ENCODE assay signal across 14 cellular contexts in the genomic region with DNA sequence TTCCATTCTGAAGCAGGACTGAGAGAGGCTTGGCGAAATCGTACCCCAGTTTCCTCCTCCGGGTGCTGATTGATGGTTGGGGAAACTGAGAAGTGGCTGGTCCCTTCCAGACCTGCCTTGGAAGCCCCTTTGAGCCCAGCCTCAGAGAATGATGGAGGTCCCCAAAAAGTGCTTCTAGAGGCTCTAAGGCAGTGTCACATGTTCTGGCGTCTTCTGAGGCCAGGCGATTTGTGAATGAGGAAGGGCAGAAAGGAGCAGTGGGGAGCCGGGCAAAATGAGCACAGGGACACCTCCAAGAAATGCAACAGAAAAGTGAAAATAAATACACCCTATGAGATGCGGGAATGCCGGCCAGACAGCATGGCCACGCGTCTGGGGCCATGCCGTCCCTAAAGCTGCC. TPM values are rescaled to one million over a fixed set of nuclear protein-coding genes. Genes with fewer than 3 reads are reported as not detected.
DNase-seq lines count a peak whose midpoint lies in the region; ATAC-seq and TF ChIP-seq lines count a peak whose summit lies in the region.
"Had no signal": no experiment of that assay in that cellular context is flagged by ENCODE, and none has a peak within 500 bp of the region (broad histone marks: within the 10 kb centered on the region; RNA-seq: fewer than 3 reads in every experiment).

No MANE protein-coding gene starts in this region.

- BruUV-seq in A673 (replicated peaks; lab: Mats Ljungman, UMichigan) = no TSS peak

- no peaks in the 10 kb centered on the region for H3K27me3 ChIP-seq in Peyer's patch
- peaks cover 2% of the 10 kb centered on the region for H3K27me3 ChIP-seq in A673 (replicated peaks; ENCODE audit: insufficient read depth, low read depth, low read length, poor library complexity)
- H3K27me3 ChIP-seq: uterus had no signal

- peak overlapping the region in 3 of 4 donors; percentile 63 to 75 (median 72) for H3K27ac ChIP-seq in Peyer's patch
- no peak overlapping the region for H3K27ac ChIP-seq in A673 (ENCODE audit: low read depth, low read length, poor library complexity, severe bottlenecking)
- H3K27ac ChIP-seq: left ventricle myocardium inferior, uterus had no signal

- intact Hi-C loops in A673 (cut with micrococcal nuclease; ENCODE audit: unreplicated experiment) = no loop called here

- no peaks in the 10 kb centered on the region for H3K9me3 Mint-ChIP-seq in activated T-cell treated with anti-CD3 and anti-CD28 coated beads, Interleukin-2, amount 50 U/mL, for 4 hours
- no peaks in the 10 kb centered on the region for H3K9me3 Mint-ChIP-seq in central memory CD8-positive, alpha-beta T cell
- no peaks in the 10 kb centered on the region for H3K9me3 Mint-ChIP-seq in stimulated activated effector memory CD8-positive, alpha-beta T cell treated with anti-CD3 and anti-CD28 coated beads, Interleukin-12 subunit alpha, Interleukin-12 subunit beta, amount 100 ng/mL, for 72 hours

- ATAC-seq in activated T-cell treated with anti-CD3 and anti-CD28 coated beads, Interleukin-2, amount 50 U/mL, for 4 hours = no peak
- no peak for ATAC-seq in central memory CD8-positive, alpha-beta T cell (replicated peaks; ENCODE audit: extremely low read depth, poor library complexity, severe bottlenecking)
- ATAC-seq in stimulated activated effector memory CD8-positive, alpha-beta T cell treated with anti-CD3 and anti-CD28 coated beads, Interleukin-12 subunit alpha, Interleukin-12 subunit beta, amount 100 ng/mL, for 72 hours = no peak
- no peak for ATAC-seq in HG03565 (IDR thresholded peaks at IDR 0.05; ENCODE audit: unreplicated experiment)
- ATAC-seq: heart right ventricle had no signal

- peaks cover 3% of the 10 kb centered on the region for H3K27me3 Mint-ChIP-seq in activated T-cell treated with anti-CD3 and anti-CD28 coated beads, Interleukin-2, amount 50 U/mL, for 4 hours (ENCODE audit: low read depth)
- peaks cover 44% of the 10 kb centered on the region for H3K27me3 Mint-ChIP-seq in central memory CD8-positive, alpha-beta T cell

- no peak for DNase-seq in activated T-cell treated with anti-CD3 and anti-CD28 coated beads, Interleukin-2, amount 50 U/mL, for 4 hours
- DNase-seq in activated T-cell treated with anti-CD3 and anti-CD28 coated beads for 4 hours (no peak), Peyer's patch (no peak), A673 (ENCODE audit: low spot score) (no peak), NCI-H748 treated with DMSO at 0.1 percent for 48 hours (lab: John Stamatoyannopoulos, UW) (no peak)
- DNase-seq in central memory CD8-positive, alpha-beta T cell (ENCODE audit: low spot score in 2 of 2) = no peak
- no peak for DNase-seq in stimulated activated effector memory CD8-positive, alpha-beta T cell treated with anti-CD3 and anti-CD28 coated beads, Interleukin-12 subunit alpha, Interleukin-12 subunit beta, amount 100 ng/mL, for 72 hours (ENCODE audit: low spot score in 2 of 2)
- DNase-seq: AML-193, caudate nucleus, heart right ventricle, left ventricle myocardium inferior, uterus had no signal

- no peaks in the 10 kb centered on the region for H3K36me3 ChIP-seq in Peyer's patch
- H3K36me3 ChIP-seq in A673 (ENCODE audit: insufficient read depth, low read length, poor library complexity, severe bottlenecking) = no peaks in the 10 kb centered on the region
- H3K36me3 ChIP-seq: HAP-1, left ventricle myocardium inferior, uterus had no signal

- H3K4me3 ChIP-seq in Peyer's patch = peak overlapping the region in 2 of 4 donors; percentile 62
- no peak overlapping the region for H3K4me3 ChIP-seq in A673 (ENCODE audit: low read depth, low read length, poor library complexity, severe bottlenecking)
- H3K4me3 ChIP-seq: HAP-1, left ventricle myocardium inferior, uterus had no signal

- no peak for TF ChIP-seq POLR2A in Peyer's patch (IDR thresholded peaks at IDR 0.05)

- H3K4me1 Mint-ChIP-seq in activated T-cell treated with anti-CD3 and anti-CD28 coated beads, Interleukin-2, amount 50 U/mL, for 4 hours (ENCODE audit: low read depth) = peaks cover 49% of the 10 kb centered on the region
- H3K4me1 Mint-ChIP-seq in central memory CD8-positive, alpha-beta T cell = peaks cover 28% of the 10 kb centered on the region
- peaks cover 80% of the 10 kb centered on the region for H3K4me1 Mint-ChIP-seq in stimulated activated effector memory CD8-positive, alpha-beta T cell treated with anti-CD3 and anti-CD28 coated beads, Interleukin-12 subunit alpha, Interleukin-12 subunit beta, amount 100 ng/mL, for 72 hours

- H3K36me3 Mint-ChIP-seq in activated T-cell treated with anti-CD3 and anti-CD28 coated beads, Interleukin-2, amount 50 U/mL, for 4 hours (ENCODE audit: insufficient read depth) = peaks cover 22% of the 10 kb centered on the region
- H3K36me3 Mint-ChIP-seq in central memory CD8-positive, alpha-beta T cell (ENCODE audit: insufficient read depth) = peaks cover 2% of the 10 kb centered on the region
- H3K36me3 Mint-ChIP-seq in stimulated activated effector memory CD8-positive, alpha-beta T cell treated with anti-CD3 and anti-CD28 coated beads, Interleukin-12 subunit alpha, Interleukin-12 subunit beta, amount 100 ng/mL, for 72 hours = peaks cover 43% of the 10 kb centered on the region

- H3K9me3 ChIP-seq in Peyer's patch (no peaks in the 10 kb centered on the region), A673 (ENCODE audit: low read depth, low read length, poor library complexity, severe bottlenecking) (no peaks in the 10 kb centered on the region)
- H3K9me3 ChIP-seq: HAP-1, heart right ventricle, left ventricle myocardium inferior, uterus had no signal

- CTCF ChIA-PET in A673 (lab: Charles Lee) = no interaction called here

- no peak for TF ChIP-seq CTCF in Peyer's patch (IDR thresholded peaks at IDR 0.05)
- no peak for TF ChIP-seq CTCF in A673 (conservative IDR thresholded peaks at IDR 0.05; ENCODE audit: low read depth, low read length)

- POLR2A ChIA-PET in A673 (lab: Charles Lee; ENCODE audit: low non-redundant PET) = no interaction called here

- H3K4me1 ChIP-seq in Peyer's patch = peaks cover 2 to 46% (median 5%) of the 10 kb centered on the region in 4 donors
- peaks cover 14% of the 10 kb centered on the region for H3K4me1 ChIP-seq in A673 (ENCODE audit: insufficient read depth, low read length, poor library complexity, severe bottlenecking)

- no peak overlapping the region for H3K27ac Mint-ChIP-seq in central memory CD8-positive, alpha-beta T cell (ENCODE audit: low read depth)
- H3K27ac Mint-ChIP-seq in stimulated activated effector memory CD8-positive, alpha-beta T cell treated with anti-CD3 and anti-CD28 coated beads, Interleukin-12 subunit alpha, Interleukin-12 subunit beta, amount 100 ng/mL, for 72 hours = peak overlapping the region; percentile 90

- H3K4me3 Mint-ChIP-seq in activated T-cell treated with anti-CD3 and anti-CD28 coated beads, Interleukin-2, amount 50 U/mL, for 4 hours = peak overlapping the region; percentile 92
- H3K4me3 Mint-ChIP-seq in central memory CD8-positive, alpha-beta T cell = peak overlapping the region; percentile 77
- peak overlapping the region; percentile 96 for H3K4me3 Mint-ChIP-seq in stimulated activated effector memory CD8-positive, alpha-beta T cell treated with anti-CD3 and anti-CD28 coated beads, Interleukin-12 subunit alpha, Interleukin-12 subunit beta, amount 100 ng/mL, for 72 hours

RNA-seq across cellular contexts. Expression of a gene that starts 1.0 kb away (rescaled TPM):
- total RNA-seq in activated T-cell treated with anti-CD3 and anti-CD28 coated beads, Interleukin-2, amount 50 U/mL, for 4 hours = 100 to 1,000 TPM; 226 to 440 (median 307) TPM
- total RNA-seq in Peyer's patch = 10 to 100 TPM in 2 of 4 donors, 1 to 10 TPM in 2; 7.4 to 19.3 (median 10.6) TPM
- 0.24 and 0.59 TPM in 2 replicates for total RNA-seq in A673 (2021)

RNA-seq across cellular contexts. Expression of a gene that starts 19.1 kb away (rescaled TPM):
- 10 to 100 TPM; 18.4 to 30.7 (median 22.2) TPM for total RNA-seq in activated T-cell treated with anti-CD3 and anti-CD28 coated beads, Interleukin-2, amount 50 U/mL, for 4 hours
- not detected for total RNA-seq in Peyer's patch
- total RNA-seq in A673 (2021) = not detected in 2 replicates
- total RNA-seq: left ventricle myocardium inferior had no signal

RNA-seq across cellular contexts. Expression of a gene that starts 41.7 kb away (rescaled TPM):
- 1 to 10 TPM; 1.1 to 2.9 (median 2.4) TPM for total RNA-seq in activated T-cell treated with anti-CD3 and anti-CD28 coated beads, Interleukin-2, amount 50 U/mL, for 4 hours
- total RNA-seq in Peyer's patch = 10 to 100 TPM in 1 of 4 donors, 1 to 10 TPM in 3; 1.8 to 11.6 (median 6.0) TPM
- total RNA-seq in A673 (2021) = 2.0 and 5.5 TPM in 2 replicates

Comparison
In these comparisons a context has a peak if more than half of its experiments do, and no peak if none do; other contexts are left out.
1. RNA of a gene that starts 1.0 kb away (total RNA-seq): 226 to 440 TPM in activated T-cell treated with anti-CD3 and anti-CD28 coated beads, Interleukin-2, amount 50 U/mL, for 4 hours; 7.4 to 19.3 TPM in Peyer's patch and 0.24 to 0.59 TPM in A673; every median in the first group is over 10 times any median in the second.
2. RNA of a gene that starts 19.1 kb away (total RNA-seq): 18.4 to 30.7 TPM in activated T-cell treated with anti-CD3 and anti-CD28 coated beads, Interleukin-2, amount 50 U/mL, for 4 hours; not detected in Peyer's patch and not detected in A673; every median in the first group is over 10 times any median in the second.
3. Peak in every context shown above with its lines, with median percentiles within 50 percentile points of each other: H3K4me3 Mint-ChIP-seq.